Comparison of ENCODE assay signal across 16 cellular contexts in genomic region chr15:85600001-85600400, GRCh38.
DNase-seq lines count a peak whose midpoint lies in the region; ATAC-seq and TF ChIP-seq lines count a peak whose summit lies in the region.
"Had no signal": no experiment of that assay in that cellular context is flagged by ENCODE, and none has a peak within 500 bp of the region (broad histone marks: within the 10 kb centered on the region; RNA-seq: fewer than 3 reads in every experiment).

No MANE protein-coding gene starts in this region.

- peaks cover 5% of the 10 kb centered on the region for H3K36me3 Mint-ChIP-seq in nephron (ENCODE audit: low read depth)

- H3K27me3 ChIP-seq in SJCRH30 (no peaks in the 10 kb centered on the region), suprapubic skin (no peaks in the 10 kb centered on the region)
- H3K27me3 ChIP-seq: BE2C, SJSA1 had no signal

- H3K36me3 ChIP-seq in SJCRH30, result peaks cover 11% of the 10 kb centered on the region
- H3K36me3 ChIP-seq in suprapubic skin, result peaks cover 11% of the 10 kb centered on the region
- H3K36me3 ChIP-seq: BE2C had no signal

- H3K4me1 ChIP-seq in SJCRH30, result peaks cover 34% of the 10 kb centered on the region
- H3K4me1 ChIP-seq in suprapubic skin, result peaks cover 9% of the 10 kb centered on the region
- H3K4me1 ChIP-seq: SJSA1 had no signal

- H3K27ac Mint-ChIP-seq in nephron, result peak overlapping the region in 2 of 3 experiments; percentile 60 to 68
- H3K27ac Mint-ChIP-seq: HFFc6 had no signal

- no peaks in the 10 kb centered on the region for H3K9me3 ChIP-seq in SJCRH30 (replicated peaks)
- no peaks in the 10 kb centered on the region for H3K9me3 ChIP-seq in suprapubic skin
- H3K9me3 ChIP-seq: BE2C, SJSA1 had no signal

- H3K4me1 Mint-ChIP-seq in nephron, result peaks cover 57% of the 10 kb centered on the region

- H3K27me3 Mint-ChIP-seq in nephron (ENCODE audit: low read depth), result no peaks in the 10 kb centered on the region
- H3K27me3 Mint-ChIP-seq: CD8-positive, alpha-beta memory T cell had no signal

- 94% methylated on average over 2 of the region's 2 CpGs for WGBS in suprapubic skin

- TF ChIP-seq CTCF in nephron (IDR thresholded peaks at IDR 0.05; ENCODE audit: unreplicated experiment in 3 of 3) (no peak), suprapubic skin (IDR thresholded peaks at IDR 0.05) (no peak)

- no peaks in the 10 kb centered on the region for H3K9me3 Mint-ChIP-seq in nephron
- H3K9me3 Mint-ChIP-seq: CD8-positive, alpha-beta memory T cell; HFFc6 had no signal

- TF ChIP-seq EP300 in suprapubic skin (IDR thresholded peaks at IDR 0.05), result no peak

- H3K4me3 Mint-ChIP-seq in nephron, result no peak overlapping the region
- H3K4me3 Mint-ChIP-seq: HFFc6 had no signal

- H3K27ac ChIP-seq in SJCRH30 (peak overlapping the region; percentile 30), suprapubic skin (peak overlapping the region; percentile 27)
- H3K27ac ChIP-seq: HL-60, SJSA1 had no signal

- H3K4me3 ChIP-seq in SJCRH30, result no peak overlapping the region
- H3K4me3 ChIP-seq in suprapubic skin, result no peak overlapping the region
- H3K4me3 ChIP-seq: SJSA1 had no signal

- ATAC-seq in GM18517 (IDR thresholded peaks at IDR 0.05; ENCODE audit: unreplicated experiment), result no peak

- peak; percentile 5 for DNase-seq in MV-4-11 (lab: John Stamatoyannopoulos, UW)
- peak; percentile 68 to 89 for DNase-seq in SJCRH30
- no peak for DNase-seq in suprapubic skin (ENCODE audit: low spot score in 2 of 2)
- DNase-seq in NCI-H446 treated with DMSO at 0.1 percent for 48 hours (lab: John Stamatoyannopoulos, UW), result no peak
- DNase-seq in SKM-1 treated with dmso at 0.1 percent for 144 hours (lab: John Stamatoyannopoulos, UW; ENCODE audit: unreplicated experiment), result no peak
- DNase-seq: BE2C; CD8-positive, alpha-beta memory T cell; HFFc6; NCI-H1048; NCI-H2107; NCI-H226; NCI-H748 treated with DMSO at 0.1 percent for 48 hours had no signal

- TF ChIP-seq POLR2A in suprapubic skin (IDR thresholded peaks at IDR 0.05), result no peak

Comparison
In these comparisons a context has a peak if more than half of its experiments do, and no peak if none do; other contexts are left out.
1. DNase-seq: peak in MV-4-11 (single experiment) and SJCRH30 (2 of 2); none in suprapubic skin (0 of 2), NCI-H446 treated with DMSO at 0.1 percent for 48 hours (single experiment) and SKM-1 treated with dmso at 0.1 percent for 144 hours (single experiment).